22 cellular contexts compared by ENCODE assay signal in genomic region chr2:231454361-231454791, GRCh38. TPM values are rescaled to one million over a fixed set of nuclear protein-coding genes. Genes with fewer than 3 reads are reported as not detected.
DNase-seq lines count a peak whose midpoint lies in the region; ATAC-seq, FAIRE-seq and TF ChIP-seq lines count a peak whose summit lies in the region.
"Had no signal": no experiment of that assay in that cellular context is flagged by ENCODE, and none has a peak within 500 bp of the region (broad histone marks: within the 10 kb centered on the region; RNA-seq: fewer than 3 reads in every experiment).

No MANE protein-coding gene starts in this region.

- H2BK15ac ChIP-seq in H1 (ENCODE audit: low read length): no peak overlapping the region

- H3K4ac ChIP-seq in H1 (replicated peaks; ENCODE audit: insufficient read length, low read depth, low read length): no peak overlapping the region

- no peak overlapping the region for H3K23ac ChIP-seq in H1 (ENCODE audit: insufficient read length)

- H3K9me3 Mint-ChIP-seq in IgD-negative memory B cell: no peaks in the 10 kb centered on the region
- no peaks in the 10 kb centered on the region for H3K9me3 Mint-ChIP-seq in osteocyte (ENCODE audit: unreplicated experiment)
- H3K9me3 Mint-ChIP-seq: activated T-helper 2 cell treated with anti-CD3 and anti-CD28 coated beads, Interferon-gamma antibody, Interleukin-2, Interleukin-4, amounts not matched to agents 10 μg/mL and 5 μg/mL and 100 μg/mL, durations not matched to agents 14 hours and 24 hours and 36 hours; CD8-positive, alpha-beta T cell; naive thymus-derived CD8-positive, alpha-beta T cell had no signal

- H3K27ac ChIP-seq in H1 (ENCODE audit: low read depth, low read length): no peak overlapping the region
- H3K27ac ChIP-seq: heart left ventricle, lower lobe of right lung, psoas muscle, VCaP had no signal

- H4K8ac ChIP-seq in H1 (ENCODE audit: extremely low read depth, insufficient read depth, low read length): no peak overlapping the region

- H3K36me3 ChIP-seq in H1 (ENCODE audit: control insufficient read depth in 2 of 4, insufficient read depth in 4 of 4, low read length in 3 of 4): peaks cover 48 to 69% (median 63%) of the 10 kb centered on the region in 4 experiments

- TF ChIP-seq EP300 in H1 (IDR thresholded peaks at IDR 0.05; ENCODE audit: borderline replicate concordance in 1 of 2, low read depth in 2 of 2, low read length in 2 of 2): no peak

- H3K23me2 ChIP-seq in H1 (ENCODE audit: low read depth, low read length): no peaks in the 10 kb centered on the region

- H3K4me1 Mint-ChIP-seq in IgD-negative memory B cell (peaks cover 3 to 7% (median 5%) of the 10 kb centered on the region in 3 donors), osteocyte (ENCODE audit: unreplicated experiment) (no peaks in the 10 kb centered on the region)

- WGBS in H1 (ENCODE audit: extremely low coverage in 1 of 2, insufficient coverage in 1 of 2, insufficient read length in 1 of 2, insufficient replicate concordance in 2 of 2, low coverage in 1 of 2, low lambda C conversion rate in 2 of 2, missing lambda C conversion rate in 1 of 2), 2 experiments: 92% methylated on average over 4 of the region's 4 CpGs; no CpG with 5 or more reads in 1 of the 2 experiments

- no peak overlapping the region for H3K56ac ChIP-seq in H1 (replicated peaks; ENCODE audit: insufficient read length, low read depth, low read length)

- H3K27me3 Mint-ChIP-seq in IgD-negative memory B cell: no peaks in the 10 kb centered on the region
- H3K27me3 Mint-ChIP-seq in osteocyte (ENCODE audit: unreplicated experiment): no peaks in the 10 kb centered on the region
- H3K27me3 Mint-ChIP-seq: naive thymus-derived CD8-positive, alpha-beta T cell had no signal

- H3K36me3 Mint-ChIP-seq in IgD-negative memory B cell (peaks cover 1% of the 10 kb centered on the region), osteocyte (ENCODE audit: unreplicated experiment) (peaks cover 45% of the 10 kb centered on the region)

- no peak overlapping the region for H2BK20ac ChIP-seq in H1 (ENCODE audit: low read length)

- H2BK120ac ChIP-seq in H1 (replicated peaks; ENCODE audit: low read depth, low read length): no peak overlapping the region

- H3K4me1 ChIP-seq in H1 (replicated peaks in 1 of 4; ENCODE audit: control insufficient read depth in 3 of 4, insufficient read depth in 4 of 4, low read length in 3 of 4): peaks cover 0 to 5% (median 2%) of the 10 kb centered on the region in 4 experiments; a peak in 3 of 7 replicates
- H3K4me1 ChIP-seq: lower lobe of right lung had no signal

- POLR2A ChIA-PET in H1 (lab: Charles Lee; ENCODE audit: partially characterized antibody): interaction anchor here (0.8 to 14.1 kb wide), 22 partner anchors 11 to 351 kb away, joined by 3 to 431 read pairs (median 6); partner anchors contain the start of genes B3GNT7 and NCL

- peaks cover 10% of the 10 kb centered on the region in 2 experiments for H4K20me1 ChIP-seq in H1 (replicated peaks in 1 of 2; ENCODE audit: control insufficient read depth in 1 of 2, insufficient read depth in 2 of 2, low read length in 2 of 2)

- no peaks in the 10 kb centered on the region for H3K9me3 ChIP-seq in H1 (ENCODE audit: insufficient read depth in 2 of 2, low read depth in 1 of 2, low read length in 1 of 2)
- H3K9me3 ChIP-seq: heart left ventricle, lower lobe of right lung, psoas muscle had no signal

- H3K4me3 Mint-ChIP-seq in IgD-negative memory B cell (peak overlapping the region in 1 of 4 donors; percentile 39), osteocyte (ENCODE audit: unreplicated experiment) (no peak overlapping the region)
- H3K4me3 Mint-ChIP-seq: CD8-positive, alpha-beta T cell had no signal

- no peak overlapping the region for H3K18ac ChIP-seq in H1 (ENCODE audit: extremely low read depth, low read length)

- H3K4me2 ChIP-seq in H1 (ENCODE audit: insufficient read depth in 1 of 2, low read depth in 2 of 2, low read length in 2 of 2): no peak overlapping the region

- H3K79me1 ChIP-seq in H1 (ENCODE audit: low read depth, low read length): no peaks in the 10 kb centered on the region

- H2AFZ ChIP-seq in H1 (ENCODE audit: low read length): no peak overlapping the region

- FAIRE-seq in H1 (lab: Jason Lieb, UNC): no peak

- ATAC-seq in GM19328 (IDR thresholded peaks at IDR 0.05; ENCODE audit: unreplicated experiment): no peak
- ATAC-seq: CD8-positive, alpha-beta T cell; lower lobe of right lung had no signal

- peak; percentile 4 to 58; a peak in 2 of 3 replicates for TF ChIP-seq POLR2A in H1 (IDR thresholded peaks at IDR 0.05; ENCODE audit: control extremely low read depth in 1 of 2, low read depth in 2 of 2, low read length in 2 of 2)

- no peak overlapping the region for H4K91ac ChIP-seq in H1 (replicated peaks; ENCODE audit: insufficient read length, low read length)

- H3K4me3 ChIP-seq in H1 (ENCODE audit: extremely low read depth in 1 of 4, insufficient read depth in 2 of 4, low read depth in 3 of 4, low read length in 4 of 4): no peak overlapping the region
- H3K4me3 ChIP-seq: heart left ventricle, lower lobe of right lung, psoas muscle had no signal

- CTCF ChIA-PET in H1 (lab: Charles Lee; ENCODE audit: partially characterized antibody): interaction anchor here (0.5 to 9.9 kb wide), 8 partner anchors 10 to 230 kb away, joined by 3 to 122 read pairs (median 6); partner anchors contain the start of gene NCL

- H3K27ac Mint-ChIP-seq in IgD-negative memory B cell (peak overlapping the region in 2 of 3 donors; percentile 59 to 88), osteocyte (ENCODE audit: unreplicated experiment) (peak overlapping the region; percentile 23)
- H3K27ac Mint-ChIP-seq: activated T-helper 2 cell treated with anti-CD3 and anti-CD28 coated beads, Interferon-gamma antibody, Interleukin-2, Interleukin-4, amounts not matched to agents 10 μg/mL and 5 μg/mL and 100 μg/mL, durations not matched to agents 14 hours and 24 hours and 36 hours had no signal

- H2AK5ac ChIP-seq in H1 (ENCODE audit: low read depth, low read length): no peak overlapping the region

- no peak overlapping the region for H2BK12ac ChIP-seq in H1 (ENCODE audit: low read depth, low read length)

- H3K14ac ChIP-seq in H1 (ENCODE audit: insufficient read length): no peak overlapping the region

- peak; percentile 54 for DNase-seq in activated CD8-positive, alpha-beta memory T cell treated with anti-CD3 and anti-CD28 coated beads, Interleukin-2, amount 50 U/mL, for 48 hours
- DNase-seq in activated CD8-positive, alpha-beta memory T cell treated with anti-CD3 and anti-CD28 coated beads, Interleukin-2, amount 50 U/mL, for 4 hours: no peak
- DNase-seq in H1 (ENCODE audit: low read depth in 1 of 2, low spot score in 2 of 2) (no peak), osteocyte (ENCODE audit: extremely low spot score, unreplicated experiment) (no peak), DMS 273 treated with DMSO at 0.1 percent for 48 hours (lab: John Stamatoyannopoulos, UW) (no peak), NCI-H524 (lab: John Stamatoyannopoulos, UW) (no peak)
- DNase-seq: amygdala; CD8-positive, alpha-beta T cell; cerebellar nuclear complex; heart left ventricle; KG1; lower lobe of right lung; naive thymus-derived CD8-positive, alpha-beta T cell; NCI-H1092; NCI-H526 treated with DMSO at 0.1 percent for 48 hours; psoas muscle; SIG-M5 had no signal

- no peaks in the 10 kb centered on the region for H3K27me3 ChIP-seq in H1 (replicated peaks in 1 of 4; ENCODE audit: control insufficient read depth in 3 of 4, extremely low read depth in 1 of 4, insufficient read depth in 3 of 4, low read length in 3 of 4)
- H3K27me3 ChIP-seq: heart left ventricle had no signal

- no peak overlapping the region for H3K9ac ChIP-seq in H1 (replicated peaks in 1 of 4; ENCODE audit: extremely low read depth in 1 of 4, low read depth in 3 of 4, low read length in 3 of 4)

- TF ChIP-seq RAD21 in H1 (IDR thresholded peaks at IDR 0.05 in 1 of 2, conservative IDR thresholded peaks at IDR 0.05 in 1 of 2; ENCODE audit: low read depth in 2 of 2, low read length in 2 of 2): no peak

- H4K5ac ChIP-seq in H1 (ENCODE audit: insufficient read length, low read depth, low read length): no peak overlapping the region

- no peak overlapping the region for H2BK5ac ChIP-seq in H1 (ENCODE audit: low read depth, low read length)

- TF ChIP-seq CTCF in H1 (IDR thresholded peaks at IDR 0.05; ENCODE audit: control extremely low read depth in 1 of 3, insufficient read depth in 1 of 3, low read depth in 1 of 3, low read length in 3 of 3) (no peak), osteocyte (IDR thresholded peaks at IDR 0.05) (no peak)

- H3K79me2 ChIP-seq in H1 (ENCODE audit: control insufficient read depth in 1 of 2, insufficient read depth in 2 of 2, low read length in 2 of 2): peaks cover 0 to 4% of the 10 kb centered on the region in 2 experiments; a peak in 2 of 4 replicates

TF ChIP-seq in H1, 55 proteins besides CTCF, POLR2A, EP300 and RAD21:
- TF ChIP-seq FOSL1 (IDR thresholded peaks at IDR 0.05; ENCODE audit: insufficient read depth, low read depth, low read length) (no peak), POLR2AphosphoS5 (IDR thresholded peaks at IDR 0.05; ENCODE audit: low read depth, low read length) (peak; percentile 64; the same call in 1 of the 2 replicates)

RNA-seq across cellular contexts. Expression of gene NCL, which starts 9.9 kb away (rescaled TPM):
- 523 TPM for polyA plus RNA-seq in IgD-negative memory B cell
- 1,442 and 1,478 TPM in 2 replicates for total RNA-seq in H1 (2021; fragmentation: NEBNext Ultra II Directional; extraction: Animal tissue kit (Norgen Biotek cat#: 25700))
- polyA plus RNA-seq in H1 (2011; rRNA removed): 61.2 and 61.5 TPM in 2 replicates
- polyA plus RNA-seq in H1 (2011; cell fraction: cytosol; rRNA removed): 262 TPM
- polyA plus RNA-seq in H1 (2011; cell fraction: nucleus; rRNA removed): 125 TPM
- polyA plus RNA-seq in H1 (2012, experiment 1 of 2): 864 to 1,058 TPM (median 903 TPM) in 4 replicates
- 81.1 TPM for polyA plus RNA-seq in H1 (2012, experiment 2 of 2)
- polyA plus RNA-seq in H1 (2013, experiment 1 of 2): 607 TPM
- polyA plus RNA-seq in H1 (2013, experiment 2 of 2): 625 TPM
- 73.2 and 117 TPM in 2 replicates for polyA minus RNA-seq in H1 (2011; rRNA and poly(A)+ RNA removed)
- 146 TPM for polyA minus RNA-seq in H1 (2011; cell fraction: cytosol; rRNA and poly(A)+ RNA removed)
- polyA minus RNA-seq in H1 (2011; cell fraction: nucleus; rRNA and poly(A)+ RNA removed): 137 TPM
- 407 and 421 TPM in 2 replicates for total RNA-seq in osteocyte

RNA-seq across cellular contexts. Expression of gene B3GNT7, which starts 58.9 kb away (rescaled TPM):
- polyA plus RNA-seq in IgD-negative memory B cell: 3.3 TPM
- total RNA-seq in H1 (2021; fragmentation: NEBNext Ultra II Directional; extraction: Animal tissue kit (Norgen Biotek cat#: 25700)): 72.5 and 73.1 TPM in 2 replicates
- polyA plus RNA-seq in H1 (2011; rRNA removed): 26.4 and 27.7 TPM in 2 replicates
- polyA plus RNA-seq in H1 (2011; cell fraction: cytosol; rRNA removed): 15.1 TPM
- 33.9 TPM for polyA plus RNA-seq in H1 (2011; cell fraction: nucleus; rRNA removed)
- polyA plus RNA-seq in H1 (2012, experiment 1 of 2): 54.0 to 78.2 TPM (median 68.9 TPM) in 4 replicates
- 70.7 TPM for polyA plus RNA-seq in H1 (2012, experiment 2 of 2)
- 150 TPM for polyA plus RNA-seq in H1 (2013, experiment 1 of 2)
- 144 TPM for polyA plus RNA-seq in H1 (2013, experiment 2 of 2)
- polyA minus RNA-seq in H1 (2011; rRNA and poly(A)+ RNA removed): 19.3 and 21.6 TPM in 2 replicates
- 41.2 TPM for polyA minus RNA-seq in H1 (2011; cell fraction: cytosol; rRNA and poly(A)+ RNA removed)
- 19.9 TPM for polyA minus RNA-seq in H1 (2011; cell fraction: nucleus; rRNA and poly(A)+ RNA removed)
- total RNA-seq in osteocyte: 1.1 and 1.5 TPM in 2 replicates
- total RNA-seq: T-helper 1 cell treated with Interleukin-12 subunit alpha and Interleukin-12 subunit beta and Interleukin-4 antibody, amounts not matched to agents 30 ng/mL and 1 ng/mL, for 36 hours had no signal

Comparison
In these comparisons a context has a peak if more than half of its experiments do, and no peak if none do; other contexts are left out.
1. RNA of gene B3GNT7, which starts 58.9 kb away (total RNA-seq): 72.5 to 73.1 TPM in H1; 1.1 to 1.5 TPM in osteocyte; every median in the first group is over 10 times any median in the second.